ENCODE assay signal across 22 cellular contexts in the genomic region with DNA sequence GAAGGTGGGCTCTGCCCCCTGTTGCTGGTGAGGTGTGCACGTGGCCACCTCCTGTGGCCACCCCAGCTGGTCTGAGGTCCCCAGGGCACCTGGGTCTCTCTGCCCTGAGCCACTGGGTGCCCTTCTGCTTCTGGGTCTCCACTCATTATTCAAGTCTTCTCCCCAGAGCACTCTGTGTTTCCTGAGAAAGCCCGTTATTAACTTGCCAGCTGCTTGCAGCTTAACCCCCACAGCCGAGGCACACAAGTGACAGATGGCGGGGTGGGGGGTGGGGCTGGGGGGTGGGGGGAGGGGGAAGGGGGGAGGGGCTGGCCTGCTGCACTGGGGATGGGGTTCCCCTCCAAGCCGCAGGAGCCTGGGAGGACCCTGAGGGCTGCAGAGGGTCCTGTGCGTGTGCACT.
"Had no signal": no experiment of that assay in that cellular context is flagged by ENCODE, and none has a peak within 500 bp of the region (broad histone marks: within the 10 kb centered on the region; RNA-seq: fewer than 3 reads in every experiment).

No MANE protein-coding gene starts in this region.

- H3K36me3 ChIP-seq: colonic mucosa had no signal

- ATAC-seq: activated CD4-positive, CD25-positive, alpha-beta regulatory T cell treated with anti-CD3 and anti-CD28 coated beads, Interleukin-2, amount 50 U/mL, for 24 hours; activated CD8-positive, alpha-beta T cell treated with anti-CD3 and anti-CD28 coated beads, Interleukin-2, amount 10 ng/mL, durations not matched to agents 7 days and 5 days had no signal

- H3K27me3 Mint-ChIP-seq: activated CD4-positive, alpha-beta T cell treated with anti-CD3 and anti-CD28 coated beads, Interleukin-2, amount 10 ng/mL, durations not matched to agents 7 days and 5 days; activated T-cell treated with anti-CD3 and anti-CD28 coated beads, Interleukin-2, amount 50 U/mL, for 24 hours; central memory CD8-positive, alpha-beta T cell had no signal

- H3K4me3 ChIP-seq: colonic mucosa, left ventricle myocardium inferior, tibial artery had no signal

- H3K4me3 Mint-ChIP-seq: activated CD4-positive, alpha-beta T cell treated with anti-CD3 and anti-CD28 coated beads, Interleukin-2, amount 10 ng/mL, durations not matched to agents 7 days and 5 days; activated CD8-positive, alpha-beta T cell treated with anti-CD3 and anti-CD28 coated beads, Interleukin-2, amount 10 ng/mL, durations not matched to agents 7 days and 5 days; activated T-cell treated with anti-CD3 and anti-CD28 coated beads, Interleukin-2, amount 50 U/mL, for 24 hours; central memory CD8-positive, alpha-beta T cell; nephron progenitor cell had no signal

- H3K4me1 Mint-ChIP-seq: activated CD4-positive, alpha-beta T cell treated with anti-CD3 and anti-CD28 coated beads, Interleukin-2, amount 10 ng/mL, durations not matched to agents 7 days and 5 days; nephron progenitor cell had no signal

- DNase-seq: activated CD4-positive, alpha-beta T cell treated with anti-CD3 and anti-CD28 coated beads, Interleukin-2, amount 10 ng/mL, durations not matched to agents 7 days and 5 days; activated CD8-positive, alpha-beta T cell treated with anti-CD3 and anti-CD28 coated beads, Interleukin-2, amount 10 ng/mL, durations not matched to agents 7 days and 5 days; activated naive CD4-positive, alpha-beta T cell treated with anti-CD3 and anti-CD28 coated beads, Interleukin-2, amount 50 U/mL, for 16 hours; activated T-cell treated with anti-CD3 and anti-CD28 coated beads, Interleukin-2, amount 50 U/mL, for 24 hours; aorta; colonic mucosa; foreskin melanocyte; head of caudate nucleus; kidney glomerular epithelial cell; left ventricle myocardium inferior; mammary epithelial cell; midbrain; nephron progenitor cell; stimulated activated CD4-positive, alpha-beta T cell treated with anti-CD3 and anti-CD28 coated beads, Interleukin-12 subunit alpha, Interleukin-12 subunit beta, amount 100 ng/mL, for 4 hours; stimulated activated CD4-positive, alpha-beta T cell treated with anti-CD3 and anti-CD28 coated beads, Interleukin-1b, Interleukin-23, amount 100 ng/mL, for 48 hours; stimulated activated CD8-positive, alpha-beta memory T cell treated with anti-CD3 and anti-CD28 coated beads, Interleukin-4, amount 100 ng/mL, for 48 hours; stimulated activated naive CD4-positive, alpha-beta T cell treated with Interleukin-2 at 50 U/mL for 16 hours; substantia nigra; tibial artery had no signal

- H3K27ac ChIP-seq: colonic mucosa, left ventricle myocardium inferior, tibial artery had no signal

- H3K27me3 ChIP-seq: colonic mucosa, tibial artery had no signal

- H3K27ac Mint-ChIP-seq: activated CD4-positive, alpha-beta T cell treated with anti-CD3 and anti-CD28 coated beads, Interleukin-2, amount 10 ng/mL, durations not matched to agents 7 days and 5 days; activated CD8-positive, alpha-beta T cell treated with anti-CD3 and anti-CD28 coated beads, Interleukin-2, amount 10 ng/mL, durations not matched to agents 7 days and 5 days; nephron progenitor cell; progenitor cell of endocrine pancreas had no signal

- H3K9me3 ChIP-seq: colonic mucosa, left ventricle myocardium inferior, tibial artery had no signal
